ENCODE assay signal across 26 cellular contexts in the genomic region with DNA sequence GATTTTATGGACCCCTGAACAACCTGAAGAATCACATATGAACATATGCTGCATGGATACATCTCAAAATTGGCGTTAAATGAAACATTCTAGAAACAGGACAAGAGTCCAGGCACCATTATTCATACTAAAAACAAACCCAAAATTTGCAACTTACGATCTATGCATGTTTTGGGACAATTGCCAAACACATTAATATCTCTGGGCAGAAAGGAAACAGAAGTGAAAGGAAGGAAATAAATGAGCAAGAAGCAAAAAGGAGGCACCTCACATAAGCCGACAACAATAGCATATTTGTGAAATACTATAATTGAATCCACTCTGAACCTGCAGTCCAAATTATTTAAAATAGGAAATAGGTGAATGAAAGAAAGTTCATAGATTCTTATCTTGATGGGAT.
"Had no signal": no experiment of that assay in that cellular context is flagged by ENCODE, and none has a peak within 500 bp of the region (broad histone marks: within the 10 kb centered on the region; RNA-seq: fewer than 3 reads in every experiment).

No MANE protein-coding gene starts in this region.

- H3K27me3 Mint-ChIP-seq: memory B cell; naive thymus-derived CD8-positive, alpha-beta T cell; stimulated activated memory B cell treated with anti-CD40 and anti-IgM and Interleukin-4, amounts not matched to agents 10 μg/mL and 1 μg/mL and 100 μg/mL, for 72 hours; stimulated activated naive CD8-positive, alpha-beta T cell treated with anti-CD3 and anti-CD28 coated beads, Interleukin-15, amount 100 ng/mL, for 72 hours had no signal

- H3K4me1 ChIP-seq: left ventricle myocardium inferior, pancreas, prostate gland, sigmoid colon, spleen, tibial nerve, uterus had no signal

- H3K36me3 ChIP-seq: left ventricle myocardium inferior, pancreas, prostate gland, sigmoid colon, spleen, tibial nerve, uterus had no signal

- H3K79me2 ChIP-seq: hepatocyte had no signal

- H3K4me2 ChIP-seq: hepatocyte had no signal

- H3K4me1 Mint-ChIP-seq: memory B cell; naive thymus-derived CD8-positive, alpha-beta T cell; nephron; neural crest cell; stimulated activated memory B cell treated with anti-CD40 and anti-IgM and Interleukin-4, amounts not matched to agents 10 μg/mL and 1 μg/mL and 100 μg/mL, for 72 hours; stimulated activated naive CD8-positive, alpha-beta T cell treated with anti-CD3 and anti-CD28 coated beads, Interleukin-15, amount 100 ng/mL, for 72 hours had no signal

- H3K36me3 Mint-ChIP-seq: memory B cell; naive thymus-derived CD8-positive, alpha-beta T cell; stimulated activated memory B cell treated with anti-CD40 and anti-IgM and Interleukin-4, amounts not matched to agents 10 μg/mL and 1 μg/mL and 100 μg/mL, for 72 hours; type B pancreatic cell had no signal

- H3K9me3 Mint-ChIP-seq: type B pancreatic cell had no signal

- H3K27ac ChIP-seq: hepatocyte, left ventricle myocardium inferior, pancreas, prostate gland, sigmoid colon, spleen, tibial nerve, uterus had no signal

- H2AFZ ChIP-seq: hepatocyte had no signal

- H3K4me3 ChIP-seq: hepatocyte, left ventricle myocardium inferior, lung, pancreas, prostate gland, sigmoid colon, spleen, tibial nerve, uterus had no signal

- ATAC-seq: naive thymus-derived CD8-positive, alpha-beta T cell; pancreas; right cardiac atrium; stimulated activated memory B cell treated with anti-CD40 and anti-IgM and Interleukin-4, amounts not matched to agents 10 μg/mL and 1 μg/mL and 100 μg/mL, for 72 hours; stimulated activated naive CD8-positive, alpha-beta T cell treated with anti-CD3 and anti-CD28 coated beads, Interleukin-15, amount 100 ng/mL, for 72 hours had no signal

- H3K27me3 ChIP-seq: hepatocyte, pancreas, sigmoid colon, spleen, tibial nerve, uterus had no signal

- H3K4me3 Mint-ChIP-seq: memory B cell; naive thymus-derived CD8-positive, alpha-beta T cell; nephron; neural crest cell; stimulated activated memory B cell treated with anti-CD40 and anti-IgM and Interleukin-4, amounts not matched to agents 10 μg/mL and 1 μg/mL and 100 μg/mL, for 72 hours; stimulated activated naive CD8-positive, alpha-beta T cell treated with anti-CD3 and anti-CD28 coated beads, Interleukin-15, amount 100 ng/mL, for 72 hours; type B pancreatic cell had no signal

- DNase-seq: islet precursor cell; left ventricle myocardium inferior; midbrain; naive thymus-derived CD8-positive, alpha-beta T cell; nucleus accumbens; pancreas; posterior cingulate gyrus; retina; right cardiac atrium; sigmoid colon; small intestine; spleen; stimulated activated CD4-positive, alpha-beta T cell treated with anti-CD3 and anti-CD28 coated beads, Interleukin-4, amount 100 ng/mL, for 24 hours; stimulated activated naive CD4-positive, alpha-beta T cell treated with Interleukin-2 at 50 U/mL for 16 hours; stimulated activated naive CD8-positive, alpha-beta T cell treated with anti-CD3 and anti-CD28 coated beads, Interleukin-15, amount 100 ng/mL, for 72 hours; substantia nigra; uterus had no signal

- H3K9me3 ChIP-seq: left ventricle myocardium inferior, pancreas, prostate gland, sigmoid colon, uterus had no signal

- H3K27ac Mint-ChIP-seq: memory B cell; naive thymus-derived CD8-positive, alpha-beta T cell; nephron; stimulated activated memory B cell treated with anti-CD40 and anti-IgM and Interleukin-4, amounts not matched to agents 10 μg/mL and 1 μg/mL and 100 μg/mL, for 72 hours; stimulated activated naive CD8-positive, alpha-beta T cell treated with anti-CD3 and anti-CD28 coated beads, Interleukin-15, amount 100 ng/mL, for 72 hours; type B pancreatic cell had no signal
